ENCODE assay signal across 15 cellular contexts in the genomic region with DNA sequence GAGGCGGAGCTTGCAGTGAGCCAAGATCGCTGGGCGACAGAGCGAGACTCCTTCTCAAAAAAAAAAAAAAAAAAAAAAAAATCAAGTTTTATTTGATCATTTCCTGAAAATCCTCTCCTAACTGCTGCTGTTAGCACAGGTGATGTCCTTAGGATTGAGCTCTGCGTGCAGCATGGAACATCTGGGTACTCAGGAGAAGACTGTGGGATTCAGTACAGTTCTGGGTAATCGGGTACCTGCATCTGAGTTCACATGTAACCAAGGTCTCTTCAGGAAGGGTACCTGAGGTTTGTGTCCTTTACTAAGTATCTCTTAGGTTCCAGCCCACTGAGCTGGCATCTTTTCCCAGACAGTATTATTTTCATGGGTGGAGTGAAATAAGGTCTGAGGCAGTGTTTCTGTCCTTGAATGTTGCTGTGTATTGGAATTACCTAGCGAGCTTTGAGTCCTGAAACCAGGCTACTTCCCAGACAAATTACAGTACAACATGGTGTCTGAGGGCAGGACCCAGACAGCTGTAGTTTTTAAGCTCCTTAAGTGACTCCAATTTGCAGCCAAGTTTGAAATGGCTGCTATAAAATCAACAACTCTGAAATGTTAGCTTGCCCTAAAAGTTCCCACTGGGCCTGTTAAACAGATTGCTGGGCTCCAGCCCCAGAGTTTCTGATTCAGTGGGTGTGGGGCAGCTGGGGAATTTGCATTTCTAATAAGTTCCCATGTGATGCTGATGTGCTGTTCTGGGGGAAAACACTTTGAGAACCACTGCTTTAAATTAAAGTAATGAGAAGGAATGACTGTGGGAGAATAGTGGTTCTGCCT.
DNase-seq lines count a peak whose midpoint lies in the region; ATAC-seq and TF ChIP-seq lines count a peak whose summit lies in the region.
"Had no signal": no experiment of that assay in that cellular context is flagged by ENCODE, and none has a peak within 500 bp of the region (broad histone marks: within the 10 kb centered on the region; RNA-seq: fewer than 3 reads in every experiment).

No MANE protein-coding gene starts in this region.

- H3K4me3 ChIP-seq in HUES48 (ENCODE audit: low read depth, low read length) (no peak overlapping the region), neural progenitor cell (no peak overlapping the region)
- H3K4me3 ChIP-seq: heart right ventricle had no signal

- H3K4me3 Mint-ChIP-seq in neural progenitor cell: no peak overlapping the region
- H3K4me3 Mint-ChIP-seq in activated CD8-positive, alpha-beta memory T cell treated with anti-CD3 and anti-CD28 coated beads, Interleukin-2, amount 10 ng/mL, durations not matched to agents 7 days and 5 days: no peak overlapping the region
- H3K4me3 Mint-ChIP-seq: CD4-positive, alpha-beta T cell; natural killer cell treated with Interleukin-12 subunit alpha and Interleukin-12 subunit beta and Interleukin-15 and Interleukin-18, amount 100 ng/mL, for 72 hours had no signal

- no peaks in the 10 kb centered on the region for H3F3A ChIP-seq in neural progenitor cell (ENCODE audit: low read depth)

- no peaks in the 10 kb centered on the region for H4K20me1 ChIP-seq in neural progenitor cell (ENCODE audit: low read depth)

- H3K9ac ChIP-seq in HUES48 (ENCODE audit: low read depth, low read length): no peak overlapping the region
- no peak overlapping the region for H3K9ac ChIP-seq in neural progenitor cell

- no peaks in the 10 kb centered on the region for H3K36me3 Mint-ChIP-seq in neural progenitor cell
- no peaks in the 10 kb centered on the region for H3K36me3 Mint-ChIP-seq in activated CD8-positive, alpha-beta memory T cell treated with anti-CD3 and anti-CD28 coated beads, Interleukin-2, amount 10 ng/mL, durations not matched to agents 7 days and 5 days
- H3K36me3 Mint-ChIP-seq: natural killer cell treated with Interleukin-12 subunit alpha and Interleukin-12 subunit beta and Interleukin-15 and Interleukin-18, amount 100 ng/mL, for 72 hours had no signal

- CTCF ChIA-PET in activated CD8-positive, alpha-beta memory T cell treated with anti-CD3 and anti-CD28 coated beads, Interleukin-2, amount 10 ng/mL, durations not matched to agents 7 days and 5 days (lab: Charles Lee): no interaction called here

- H3K4me2 ChIP-seq in neural progenitor cell: no peak overlapping the region

- peak overlapping the region; percentile 22 for H3K27ac ChIP-seq in HUES48 (ENCODE audit: low read depth, low read length)
- no peak overlapping the region for H3K27ac ChIP-seq in neural progenitor cell
- H3K27ac ChIP-seq: heart right ventricle had no signal

- peak overlapping the region; percentile 60 for H3K27ac Mint-ChIP-seq in neural progenitor cell
- no peak overlapping the region for H3K27ac Mint-ChIP-seq in activated CD8-positive, alpha-beta memory T cell treated with anti-CD3 and anti-CD28 coated beads, Interleukin-2, amount 10 ng/mL, durations not matched to agents 7 days and 5 days
- H3K27ac Mint-ChIP-seq: CD4-positive, alpha-beta T cell; natural killer cell treated with Interleukin-12 subunit alpha and Interleukin-12 subunit beta and Interleukin-15 and Interleukin-18, amount 100 ng/mL, for 72 hours had no signal

- H3K9me3 Mint-ChIP-seq in neural progenitor cell: no peaks in the 10 kb centered on the region
- H3K9me3 Mint-ChIP-seq in activated CD8-positive, alpha-beta memory T cell treated with anti-CD3 and anti-CD28 coated beads, Interleukin-2, amount 10 ng/mL, durations not matched to agents 7 days and 5 days (ENCODE audit: low read depth): no peaks in the 10 kb centered on the region
- H3K9me3 Mint-ChIP-seq: CD4-positive, alpha-beta T cell; natural killer cell treated with Interleukin-12 subunit alpha and Interleukin-12 subunit beta and Interleukin-15 and Interleukin-18, amount 100 ng/mL, for 72 hours had no signal

- H3K79me2 ChIP-seq in neural progenitor cell (ENCODE audit: low read depth): no peaks in the 10 kb centered on the region

- peaks cover 2% of the 10 kb centered on the region for H3K27me3 Mint-ChIP-seq in neural progenitor cell (ENCODE audit: insufficient read depth, low read depth)
- no peaks in the 10 kb centered on the region for H3K27me3 Mint-ChIP-seq in activated CD8-positive, alpha-beta memory T cell treated with anti-CD3 and anti-CD28 coated beads, Interleukin-2, amount 10 ng/mL, durations not matched to agents 7 days and 5 days

- H3K4me1 ChIP-seq in HUES48 (ENCODE audit: control insufficient read depth, insufficient read depth, low read length): peaks cover 20% of the 10 kb centered on the region
- no peaks in the 10 kb centered on the region for H3K4me1 ChIP-seq in neural progenitor cell
- H3K4me1 ChIP-seq: heart right ventricle had no signal

- H3K36me3 ChIP-seq in HUES48 (ENCODE audit: control insufficient read depth, insufficient read depth, low read length) (no peaks in the 10 kb centered on the region), neural progenitor cell (no peaks in the 10 kb centered on the region)
- H3K36me3 ChIP-seq: heart right ventricle had no signal

- no peaks in the 10 kb centered on the region for H3K9me3 ChIP-seq in HUES48 (ENCODE audit: control insufficient read depth, insufficient read depth, low read length)
- H3K9me3 ChIP-seq in neural progenitor cell (ENCODE audit: low read depth): no peaks in the 10 kb centered on the region
- H3K9me3 ChIP-seq: heart right ventricle had no signal

- H3K27me3 ChIP-seq in HUES48 (ENCODE audit: control insufficient read depth, insufficient read depth, low read length) (no peaks in the 10 kb centered on the region), neural progenitor cell (no peaks in the 10 kb centered on the region)
- H3K27me3 ChIP-seq: heart right ventricle had no signal

- peak overlapping the region; percentile 19 for H2AFZ ChIP-seq in neural progenitor cell (replicated peaks)

- TF ChIP-seq CTCF in neural progenitor cell (IDR thresholded peaks at IDR 0.05): no peak

- peak; percentile 45 for DNase-seq in DMS 273 treated with DMSO at 0.1 percent for 48 hours (lab: John Stamatoyannopoulos, UW)
- peak; percentile 17 for DNase-seq in dedifferentiated amniotic fluid mesenchymal stem cell (ENCODE audit: extremely low spot score)
- peak; percentile 1 for DNase-seq in neural progenitor cell (ENCODE audit: low spot score)
- no peak for DNase-seq in activated CD8-positive, alpha-beta memory T cell treated with anti-CD3 and anti-CD28 coated beads, Interleukin-2, amount 10 ng/mL, durations not matched to agents 7 days and 5 days
- no peak for DNase-seq in NCI-H226
- DNase-seq: activated gamma-delta T cell treated with Interleukin-2 at 50 U/mL for 16 hours; CD4-positive, alpha-beta T cell; heart right ventricle; NCI-H1436; right cardiac atrium; Right ventricle myocardium superior; stimulated activated naive CD8-positive, alpha-beta T cell treated with anti-CD3 and anti-CD28 coated beads, Interleukin-15, Interleukin-2, amounts not matched to agents 100 U/mL and 50 U/mL, for 24 hours had no signal

- no peak for ATAC-seq in activated CD8-positive, alpha-beta memory T cell treated with anti-CD3 and anti-CD28 coated beads, Interleukin-2, amount 10 ng/mL, durations not matched to agents 7 days and 5 days
- no peak for ATAC-seq in GM21528 (IDR thresholded peaks at IDR 0.05; ENCODE audit: low FRiP score, unreplicated experiment)
- ATAC-seq: heart right ventricle; natural killer cell treated with Interleukin-12 subunit alpha and Interleukin-12 subunit beta and Interleukin-15 and Interleukin-18, amount 100 ng/mL, for 72 hours; right cardiac atrium; stimulated activated naive CD8-positive, alpha-beta T cell treated with anti-CD3 and anti-CD28 coated beads, Interleukin-15, Interleukin-2, amounts not matched to agents 100 U/mL and 50 U/mL, for 24 hours had no signal

- H3K4me1 Mint-ChIP-seq in neural progenitor cell: peaks cover 26% of the 10 kb centered on the region
- no peaks in the 10 kb centered on the region for H3K4me1 Mint-ChIP-seq in activated CD8-positive, alpha-beta memory T cell treated with anti-CD3 and anti-CD28 coated beads, Interleukin-2, amount 10 ng/mL, durations not matched to agents 7 days and 5 days

Comparison
In these comparisons a context has a peak if more than half of its experiments do, and no peak if none do; other contexts are left out.
1. DNase-seq: peak in DMS 273 treated with DMSO at 0.1 percent for 48 hours (single experiment), dedifferentiated amniotic fluid mesenchymal stem cell (single experiment) and neural progenitor cell (single experiment); none in activated CD8-positive, alpha-beta memory T cell treated with anti-CD3 and anti-CD28 coated beads, Interleukin-2, amount 10 ng/mL, durations not matched to agents 7 days and 5 days (single experiment) and NCI-H226 (single experiment).